18 cellular contexts compared by ENCODE assay signal in genomic region chr13:41327994-41328778, GRCh38. TPM values are rescaled to one million over a fixed set of nuclear protein-coding genes. Genes with fewer than 3 reads are reported as not detected.
DNase-seq lines count a peak whose midpoint lies in the region; ATAC-seq, FAIRE-seq and TF ChIP-seq lines count a peak whose summit lies in the region.
"Had no signal": no experiment of that assay in that cellular context is flagged by ENCODE, and none has a peak within 500 bp of the region (broad histone marks: within the 10 kb centered on the region; RNA-seq: fewer than 3 reads in every experiment).

No MANE protein-coding gene starts in this region.

- no peaks in the 10 kb centered on the region for H3K27me3 Mint-ChIP-seq in activated CD4-positive, alpha-beta T cell treated with anti-CD3 and anti-CD28 coated beads for 36 hours

- CTCF ChIA-PET in activated CD4-positive, alpha-beta T cell treated with anti-CD3 and anti-CD28 coated beads for 36 hours (lab: Charles Lee), result interaction anchor here (0.6 to 1.3 kb wide), 3 partner anchors 9 to 265 kb away, joined by 3 read pairs; no protein-coding TSS in a partner anchor

- TF ChIP-seq POLR2A in erythroblast (IDR thresholded peaks at IDR 0.05; ENCODE audit: low read length), result no peak

- H3K4me1 ChIP-seq in neutrophil (ENCODE audit: control insufficient read depth in 1 of 2, insufficient read depth in 1 of 2, low read depth in 1 of 2, low read length in 1 of 2), result peaks cover 55% of the 10 kb centered on the region in 2 experiments

- H3K36me3 Mint-ChIP-seq in activated CD4-positive, alpha-beta T cell treated with anti-CD3 and anti-CD28 coated beads for 36 hours (ENCODE audit: low read depth), result peaks cover 40% of the 10 kb centered on the region

- POLR2A ChIA-PET in activated CD4-positive, alpha-beta T cell treated with anti-CD3 and anti-CD28 coated beads for 36 hours (lab: Charles Lee), result no interaction called here

- no peak for DNase-seq in activated CD4-positive, alpha-beta T cell treated with anti-CD3 and anti-CD28 coated beads for 36 hours
- no peak for DNase-seq in activated CD4-positive, alpha-beta T cell treated with anti-CD3 and anti-CD28 coated beads, Interleukin-2, amount 50 U/mL, for 48 hours
- peak; percentile 7 for DNase-seq in M059J (ENCODE audit: low read depth)
- no peak for DNase-seq in H7
- no peak for DNase-seq in erythroblast (lab: John Stamatoyannopoulos, UW)
- DNase-seq in globus pallidus (ENCODE audit: low spot score), result no peak
- DNase-seq: cerebellar nuclear complex, GM23248, MM.1S, NCI-H2081 treated with DMSO at 0.1 percent for 48 hours, NCI-H69, SK-N-SH, trophoblast cell had no signal

- peak overlapping the region; percentile 75 for H3K27ac ChIP-seq in neutrophil
- H3K27ac ChIP-seq: gastroesophageal sphincter, GM23248, skin epidermis had no signal

- peaks cover 30% of the 10 kb centered on the region for H3K4me1 Mint-ChIP-seq in activated CD4-positive, alpha-beta T cell treated with anti-CD3 and anti-CD28 coated beads for 36 hours

- H3K9me3 ChIP-seq in neutrophil, result no peaks in the 10 kb centered on the region
- H3K9me3 ChIP-seq: gastroesophageal sphincter, SK-N-SH had no signal

- no peak for ATAC-seq in activated CD4-positive, alpha-beta T cell treated with anti-CD3 and anti-CD28 coated beads for 36 hours
- ATAC-seq: gastroesophageal sphincter had no signal

- H3K36me3 ChIP-seq in neutrophil (no peaks in the 10 kb centered on the region), H7 (replicated peaks; ENCODE audit: control insufficient read depth, insufficient read depth, low read length) (peaks cover 10% of the 10 kb centered on the region)

- intact Hi-C loops in activated CD4-positive, alpha-beta T cell treated with anti-CD3 and anti-CD28 coated beads for 36 hours (cut with DNase I, micrococcal nuclease), result no loop called here

- H3K4me3 Mint-ChIP-seq in activated CD4-positive, alpha-beta T cell treated with anti-CD3 and anti-CD28 coated beads for 36 hours, result no peak overlapping the region

- FAIRE-seq in colon (lab: Jason Lieb, UNC), result peak; percentile 36

- H3K9me3 Mint-ChIP-seq in activated CD4-positive, alpha-beta T cell treated with anti-CD3 and anti-CD28 coated beads for 36 hours (ENCODE audit: low read depth), result no peaks in the 10 kb centered on the region
- H3K9me3 Mint-ChIP-seq: activated naive CD4-positive, alpha-beta T cell treated with anti-CD3 and anti-CD28 coated beads, Interleukin-2, amount 50 U/mL, for 72 hours had no signal

- no peaks in the 10 kb centered on the region for H3K27me3 ChIP-seq in neutrophil
- H3K27me3 ChIP-seq in H7 (ENCODE audit: control insufficient read depth, insufficient read depth, low read length), result no peaks in the 10 kb centered on the region
- H3K27me3 ChIP-seq: gastroesophageal sphincter had no signal

- TF ChIP-seq CTCF in neutrophil (IDR thresholded peaks at IDR 0.05), result no peak

- H3K4me3 ChIP-seq in neutrophil (ENCODE audit: low read depth in 1 of 2, low read length in 1 of 2) (no peak overlapping the region), H7 (ENCODE audit: insufficient read depth, low read depth, low read length) (no peak overlapping the region)
- H3K4me3 ChIP-seq: gastroesophageal sphincter, GM23248, skin epidermis had no signal

- peak overlapping the region; percentile 26 for H3K27ac Mint-ChIP-seq in activated CD4-positive, alpha-beta T cell treated with anti-CD3 and anti-CD28 coated beads for 36 hours

RNA-seq across cellular contexts. Expression of gene NAA16, which starts 17.1 kb away (rescaled TPM):
- total RNA-seq in activated CD4-positive, alpha-beta T cell treated with anti-CD3 and anti-CD28 coated beads for 36 hours, result 10 to 100 TPM; 24.0 to 29.8 TPM
- 4.7 and 7.5 TPM in 2 replicates for total RNA-seq in M059J (2014; rRNA removed; shearing (Covaris generic))
- total RNA-seq in H7 (2014; rRNA removed; shearing (Covaris generic)), result 11.4 and 14.2 TPM in 2 replicates
